Comparison of ENCODE assay signal across 25 cellular contexts in the genomic region with DNA sequence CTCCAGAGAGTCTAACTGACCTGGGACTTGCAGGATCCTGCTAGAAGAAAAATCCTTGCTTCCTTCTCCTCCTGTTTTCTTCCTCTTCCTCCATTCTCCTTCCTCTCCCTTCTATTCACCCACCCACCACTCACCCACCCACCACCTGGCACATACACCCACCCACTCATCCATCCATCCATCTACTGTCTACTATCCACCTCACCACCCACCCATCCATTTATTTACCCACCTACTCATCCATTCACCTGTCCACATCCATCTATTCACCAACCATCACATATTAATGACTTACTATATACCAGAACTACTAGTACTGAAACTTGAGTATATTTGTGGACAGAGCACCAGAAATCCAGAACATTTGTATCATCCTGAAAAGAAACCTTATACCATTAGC. TPM values are rescaled to one million over a fixed set of nuclear protein-coding genes. Genes with fewer than 3 reads are reported as not detected.
DNase-seq lines count a peak whose midpoint lies in the region; ATAC-seq and TF ChIP-seq lines count a peak whose summit lies in the region.
"Had no signal": no experiment of that assay in that cellular context is flagged by ENCODE, and none has a peak within 500 bp of the region (broad histone marks: within the 10 kb centered on the region; RNA-seq: fewer than 3 reads in every experiment).

No MANE protein-coding gene starts in this region.

- H3K23ac ChIP-seq in mesendoderm (ENCODE audit: low read length): peak overlapping the region; percentile 17

- H3K27me3 Mint-ChIP-seq in CD8-positive, alpha-beta memory T cell: no peaks in the 10 kb centered on the region
- no peaks in the 10 kb centered on the region for H3K27me3 Mint-ChIP-seq in WTC11 (ENCODE audit: low read depth)
- H3K27me3 Mint-ChIP-seq: stimulated activated naive CD8-positive, alpha-beta T cell treated with anti-CD3 and anti-CD28 coated beads, Interleukin-15, amount 100 ng/mL, for 72 hours had no signal

- H3K4me3 Mint-ChIP-seq in CD8-positive, alpha-beta memory T cell: no peak overlapping the region
- peak overlapping the region; percentile 39; the same call in 1 of the 2 replicates for H3K4me3 Mint-ChIP-seq in WTC11
- H3K4me3 Mint-ChIP-seq: stimulated activated naive CD8-positive, alpha-beta T cell treated with anti-CD3 and anti-CD28 coated beads, Interleukin-15, amount 100 ng/mL, for 72 hours had no signal

- H3K4me1 Mint-ChIP-seq in CD8-positive, alpha-beta memory T cell: peaks cover 42 to 80% (median 52%) of the 10 kb centered on the region in 3 donors
- H3K4me1 Mint-ChIP-seq in WTC11: peaks cover 95% of the 10 kb centered on the region

- peaks cover 14% of the 10 kb centered on the region for H3K4me1 ChIP-seq in CD8-positive, alpha-beta memory T cell (ENCODE audit: insufficient read depth, low read length)
- peaks cover 28% of the 10 kb centered on the region for H3K4me1 ChIP-seq in mesendoderm (ENCODE audit: control insufficient read depth, low read depth, low read length)
- H3K4me1 ChIP-seq: foreskin keratinocyte, parathyroid adenoma had no signal

- H3K27ac Mint-ChIP-seq in CD8-positive, alpha-beta memory T cell: peak overlapping the region in 5 of 8 donors; percentile 5 to 91 (median 36)
- peak overlapping the region; percentile 98 for H3K27ac Mint-ChIP-seq in WTC11

- ATAC-seq in WTC11 (no peak), HG02885 (IDR thresholded peaks at IDR 0.05; ENCODE audit: poor library complexity, unreplicated experiment) (no peak), HG02840 (IDR thresholded peaks at IDR 0.05; ENCODE audit: low FRiP score, unreplicated experiment) (no peak)
- ATAC-seq: foreskin keratinocyte; heart right ventricle; sciatic nerve; stimulated activated naive CD8-positive, alpha-beta T cell treated with anti-CD3 and anti-CD28 coated beads, Interleukin-15, amount 100 ng/mL, for 72 hours had no signal

- no peak overlapping the region for H3K9ac ChIP-seq in mesendoderm (ENCODE audit: low read length)
- H3K9ac ChIP-seq: GM23248, parathyroid adenoma, SK-N-SH had no signal

- H4K8ac ChIP-seq in mesendoderm (ENCODE audit: low read depth, low read length): no peak overlapping the region

- H3K4me2 ChIP-seq in mesendoderm (ENCODE audit: low read length): no peak overlapping the region
- H3K4me2 ChIP-seq: SK-N-SH had no signal

- H3K79me2 ChIP-seq in mesendoderm (ENCODE audit: control insufficient read depth, insufficient read depth, low read length): peaks cover 60% of the 10 kb centered on the region

- no peak overlapping the region for H3K18ac ChIP-seq in mesendoderm (ENCODE audit: low read length)

- no peak overlapping the region for H2BK5ac ChIP-seq in mesendoderm (ENCODE audit: low read length)

- no peaks in the 10 kb centered on the region for H3K36me3 ChIP-seq in CD8-positive, alpha-beta memory T cell (ENCODE audit: insufficient read depth, low read length)
- no peaks in the 10 kb centered on the region for H3K36me3 ChIP-seq in mesendoderm (ENCODE audit: control insufficient read depth, insufficient read depth, low read length)

- no peaks in the 10 kb centered on the region for H3K9me3 Mint-ChIP-seq in CD8-positive, alpha-beta memory T cell
- H3K9me3 Mint-ChIP-seq in WTC11: no peaks in the 10 kb centered on the region
- H3K9me3 Mint-ChIP-seq: stimulated activated naive CD8-positive, alpha-beta T cell treated with anti-CD3 and anti-CD28 coated beads, Interleukin-15, amount 100 ng/mL, for 72 hours had no signal

- POLR2A ChIA-PET in CD8-positive, alpha-beta memory T cell (lab: Charles Lee): no interaction called here
- POLR2A ChIA-PET in WTC11 (lab: Charles Lee): no interaction called here

- no peaks in the 10 kb centered on the region for H3K27me3 ChIP-seq in CD8-positive, alpha-beta memory T cell (ENCODE audit: insufficient read depth, low read length, poor library complexity, severe bottlenecking)
- H3K27me3 ChIP-seq in mesendoderm (ENCODE audit: insufficient read depth, low read length, poor library complexity): no peaks in the 10 kb centered on the region
- H3K27me3 ChIP-seq: foreskin keratinocyte, heart right ventricle, tibial artery had no signal

- CTCF ChIA-PET in CD8-positive, alpha-beta memory T cell (lab: Charles Lee): no interaction called here
- CTCF ChIA-PET in WTC11 (lab: Charles Lee): no interaction called here

- no peak overlapping the region for H3K4ac ChIP-seq in mesendoderm (ENCODE audit: low read depth, low read length)

- H3K9me3 ChIP-seq in CD8-positive, alpha-beta memory T cell (ENCODE audit: low read length): no peaks in the 10 kb centered on the region
- H3K9me3 ChIP-seq: heart right ventricle, SK-N-SH, tibial artery had no signal

- peaks cover 4 to 43% (median 9%) of the 10 kb centered on the region in 3 donors for H3K36me3 Mint-ChIP-seq in CD8-positive, alpha-beta memory T cell
- H3K36me3 Mint-ChIP-seq in WTC11: peaks cover 15% of the 10 kb centered on the region

- peaks cover 37% of the 10 kb centered on the region for H3K79me1 ChIP-seq in mesendoderm (ENCODE audit: low read length)

- no peak overlapping the region for H2BK15ac ChIP-seq in mesendoderm (replicated peaks; ENCODE audit: low read depth)

- H2AK5ac ChIP-seq in mesendoderm (ENCODE audit: low read length): no peak overlapping the region

- H3K56ac ChIP-seq in mesendoderm (ENCODE audit: low read length): no peak overlapping the region

- H3K4me3 ChIP-seq in CD8-positive, alpha-beta memory T cell (ENCODE audit: low read length): no peak overlapping the region
- no peak overlapping the region for H3K4me3 ChIP-seq in mesendoderm (ENCODE audit: low read length)
- H3K4me3 ChIP-seq: GM23248, heart right ventricle, tibial artery had no signal

- no peak overlapping the region for H2BK120ac ChIP-seq in mesendoderm (ENCODE audit: low read depth, low read length)

- DNase-seq in CD8-positive, alpha-beta memory T cell: no peak
- DNase-seq in WTC11 (ENCODE audit: low spot score): no peak
- DNase-seq in mesendoderm: no peak
- DNase-seq in H4 (ENCODE audit: low spot score): no peak
- no peak for DNase-seq in SKM-1 (lab: John Stamatoyannopoulos, UW; ENCODE audit: unreplicated experiment)
- DNase-seq: activated CD8-positive, alpha-beta memory T cell treated with anti-CD3 and anti-CD28 coated beads, Interleukin-2, amount 50 U/mL, for 4 hours; activated effector memory CD4-positive, alpha-beta T cell treated with Interleukin-2 at 50 U/mL for 16 hours; effector CD8-positive, alpha-beta T cell; foreskin keratinocyte; GM23248; heart right ventricle; Kasumi-1; NCI-H1694 treated with DMSO at 0.1 percent for 48 hours; NCI-H2171 treated with DMSO at 0.1 percent for 48 hours; NCI-H524 treated with DMSO at 0.1 percent for 48 hours; SK-N-SH; stimulated activated naive CD8-positive, alpha-beta T cell treated with anti-CD3 and anti-CD28 coated beads, Interleukin-15, amount 100 ng/mL, for 72 hours; tibial artery; WERI-Rb-1 had no signal

- TF ChIP-seq CTCF in 22Rv1 (IDR thresholded peaks at IDR 0.05) (no peak), WTC11 (IDR thresholded peaks at IDR 0.05) (no peak)

- H3K27ac ChIP-seq in 22Rv1: peak overlapping the region; percentile 26; the same call in 1 of the 2 replicates
- no peak overlapping the region for H3K27ac ChIP-seq in CD8-positive, alpha-beta memory T cell (ENCODE audit: low read depth, low read length)
- H3K27ac ChIP-seq in mesendoderm (ENCODE audit: low read depth, low read length): no peak overlapping the region
- H3K27ac ChIP-seq: C4-2B, foreskin keratinocyte, GM23248, heart right ventricle, parathyroid adenoma, tibial artery, WERI-Rb-1 had no signal

- H4K5ac ChIP-seq in mesendoderm (ENCODE audit: low read length): no peak overlapping the region

TF ChIP-seq in WTC11, 78 proteins besides CTCF, POLR2A, EP300 and RAD21:
- TF ChIP-seq ZNF263 (CRISPR knock-in tag; IDR thresholded peaks at IDR 0.05; ENCODE audit: low read depth): no peak
- TF ChIP-seq ZNF232 (CRISPR knock-in tag; IDR thresholded peaks at IDR 0.05): no peak
- TF ChIP-seq NR1H2 (CRISPR knock-in tag; IDR thresholded peaks at IDR 0.05): no peak
- TF ChIP-seq ZNF396 (CRISPR knock-in tag; IDR thresholded peaks at IDR 0.05; ENCODE audit: borderline replicate concordance): no peak
- no peak for TF ChIP-seq JUN (CRISPR knock-in tag; IDR thresholded peaks at IDR 0.05)

RNA-seq across cellular contexts. Expression of a gene that starts 49.4 kb away (rescaled TPM):
- total RNA-seq in CD8-positive, alpha-beta memory T cell: 10 to 100 TPM; 68.9 to 74.6 TPM
- polyA plus RNA-seq in CD8-positive, alpha-beta memory T cell: 37.0 TPM
- 152 to 170 TPM (median 154 TPM) in 3 replicates for total RNA-seq in WTC11 (2021)
- polyA plus RNA-seq in mesendoderm (2013, experiment 1 of 2): 64.8 TPM
- 67.8 TPM for polyA plus RNA-seq in mesendoderm (2013, experiment 2 of 2)
- 18.6 and 19.5 TPM in 2 replicates for total RNA-seq in H4 (2014; rRNA removed; shearing (Covaris generic))
